ENCODE assay signal across 8 cellular contexts in the genomic region with DNA sequence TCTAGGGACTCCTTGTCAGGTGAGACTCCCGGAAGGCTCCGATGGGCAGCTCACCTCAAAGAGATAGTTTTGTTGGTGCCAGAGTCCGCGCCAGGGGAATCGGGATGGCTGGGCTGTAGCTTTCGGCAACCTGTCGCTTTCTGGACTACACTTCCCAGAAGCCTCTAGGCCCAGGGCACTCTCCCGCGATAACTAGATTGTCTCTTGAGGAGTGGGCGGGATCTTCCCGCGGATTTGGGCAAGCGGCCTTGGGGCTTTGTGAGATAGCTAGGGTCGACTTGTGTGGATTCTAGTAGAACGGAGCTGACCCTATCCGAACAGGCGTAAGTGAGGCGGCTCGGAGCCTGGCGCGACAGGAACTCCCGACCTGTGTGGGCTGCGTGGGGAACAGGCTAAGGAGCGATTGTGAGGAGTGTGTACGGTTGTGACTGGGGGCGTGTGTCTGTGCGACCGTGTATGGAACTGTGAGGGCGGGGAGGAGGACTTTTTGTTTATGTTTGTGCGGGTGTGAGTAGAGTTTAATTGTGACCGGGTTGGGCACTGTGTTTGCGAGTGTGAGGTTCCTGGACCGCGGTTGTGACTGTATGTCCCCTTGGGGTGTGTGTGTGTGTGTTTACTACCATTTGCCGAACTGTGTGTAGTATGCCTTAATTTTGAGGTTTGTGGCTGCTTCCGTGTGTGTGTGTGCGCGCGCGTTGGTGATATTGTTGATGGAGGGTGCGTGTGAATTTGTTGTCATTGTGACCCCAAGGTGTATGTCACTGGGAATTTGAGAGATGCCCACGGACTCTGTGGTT. TPM values are rescaled to one million over a fixed set of nuclear protein-coding genes. Genes with fewer than 3 reads are reported as not detected.
DNase-seq lines count a peak whose midpoint lies in the region; ATAC-seq and TF ChIP-seq lines count a peak whose summit lies in the region.

Gene ZNF345 (plus strand): TSS at position 231 of the 797 bp plus-strand sequence. CDS start 25,955 bp downstream, outside the sequence.

- H3K36me3 Mint-ChIP-seq in activated CD4-positive, alpha-beta memory T cell treated with anti-CD3 and anti-CD28 coated beads for 36 hours = peaks cover 48% of the 10 kb centered on the region

- peak; percentile 62 for DNase-seq in BJ (ENCODE audit: low read depth)
- peak; percentile 98 for DNase-seq in NCI-H748 (lab: John Stamatoyannopoulos, UW; ENCODE audit: unreplicated experiment)
- peak; percentile 92 for DNase-seq in activated CD4-positive, alpha-beta memory T cell treated with anti-CD3 and anti-CD28 coated beads for 36 hours
- peak; percentile 93 for DNase-seq in ecto neural progenitor cell (ENCODE audit: low spot score)
- DNase-seq in right lobe of liver = peak; percentile 89 to 93 (median 92)
- DNase-seq in stimulated activated CD4-positive, alpha-beta T cell treated with anti-CD3 and anti-CD28 coated beads, Interleukin-4, amount 100 ng/mL, for 1 hour = peak; percentile 76

- peaks cover 0 to 6% (median 0%) of the 10 kb centered on the region in 4 donors for H3K9me3 ChIP-seq in right lobe of liver

- POLR2A ChIA-PET in BJ (lab: Charles Lee) = interaction anchor here (1.4 kb wide), 1 partner anchor 13 kb away, joined by 9 read pairs; the partner anchor contains the start of gene ZNF790
- POLR2A ChIA-PET in activated CD4-positive, alpha-beta memory T cell treated with anti-CD3 and anti-CD28 coated beads for 36 hours (lab: Charles Lee) = interaction anchor here (0.7 to 4.0 kb wide), 13 partner anchors 12 to 929 kb away, joined by 3 to 61 read pairs (median 5); partner anchors contain the start of genes ZNF146, ZNF382, ZNF529 and ZNF540

- H3K27ac ChIP-seq in right lobe of liver = peak within 1 kb of the TSS; percentile 71 to 77 (median 77)

- under 1% methylated on average over 30 of the region's 42 CpGs for WGBS in right lobe of liver (ENCODE audit: insufficient coverage, low coverage, low lambda C conversion rate, missing lambda C conversion rate)

- H3K4me1 Mint-ChIP-seq in activated CD4-positive, alpha-beta memory T cell treated with anti-CD3 and anti-CD28 coated beads for 36 hours (ENCODE audit: low read depth) = peaks cover 12% of the 10 kb centered on the region

- no peak for TF ChIP-seq POLR2A in right lobe of liver (IDR thresholded peaks at IDR 0.05)

- no peaks in the 10 kb centered on the region for H3K27me3 Mint-ChIP-seq in activated CD4-positive, alpha-beta memory T cell treated with anti-CD3 and anti-CD28 coated beads for 36 hours

- H3K27me3 ChIP-seq in BJ (ENCODE audit: control insufficient read depth, insufficient read depth, low read length) (no peaks in the 10 kb centered on the region), right lobe of liver (no peaks in the 10 kb centered on the region)

- H3K4me3 ChIP-seq in BJ (ENCODE audit: low read depth, low read length) (peak within 1 kb of the TSS; percentile 88), right lobe of liver (peak within 1 kb of the TSS; percentile 59 to 99 (median 80))

- H3K27ac Mint-ChIP-seq in activated CD4-positive, alpha-beta memory T cell treated with anti-CD3 and anti-CD28 coated beads for 36 hours = no peak within 1 kb of the TSS

- peaks cover 23% of the 10 kb centered on the region for H3K9me3 Mint-ChIP-seq in activated CD4-positive, alpha-beta memory T cell treated with anti-CD3 and anti-CD28 coated beads for 36 hours

- H3K4me1 ChIP-seq in right lobe of liver = peaks cover 0 to 6% (median 0%) of the 10 kb centered on the region in 4 donors

- H3K36me3 ChIP-seq in BJ (ENCODE audit: control insufficient read depth, insufficient read depth, low read length) (no peaks in the 10 kb centered on the region), right lobe of liver (peaks cover 0 to 8% (median 0%) of the 10 kb centered on the region in 4 donors)

- ATAC-seq in GM19328 (IDR thresholded peaks at IDR 0.05; ENCODE audit: unreplicated experiment) = peak; percentile 62
- ATAC-seq in HG03469 (IDR thresholded peaks at IDR 0.05; ENCODE audit: unreplicated experiment) = peak; percentile 47
- ATAC-seq in right lobe of liver = peak; percentile 95

- intact Hi-C loops in activated CD4-positive, alpha-beta memory T cell treated with anti-CD3 and anti-CD28 coated beads for 36 hours (cut with micrococcal nuclease) = loop anchor here (1.0 to 10.0 kb wide), 10 partner anchors 13 to 616 kb away; partner anchors contain the start of genes ZFP14, ZNF260, ZNF382 and ZNF383
- intact Hi-C loops in right lobe of liver (cut with DNase I) = no loop called here

- TF ChIP-seq CTCF in BJ (IDR thresholded peaks at IDR 0.05; ENCODE audit: insufficient read depth, low read depth, low read length) (no peak), right lobe of liver (IDR thresholded peaks at IDR 0.05) (no peak)

- CTCF ChIA-PET in BJ (lab: Yijun Ruan, JAX) = interaction anchor here (1.0 kb wide), 1 partner anchor 9 kb away, joined by 3 read pairs; no protein-coding TSS in a partner anchor
- CTCF ChIA-PET in activated CD4-positive, alpha-beta memory T cell treated with anti-CD3 and anti-CD28 coated beads for 36 hours (lab: Charles Lee) = interaction anchor here (0.6 to 2.1 kb wide), 5 partner anchors 11 to 122 kb away, joined by 3 to 6 read pairs (median 3); partner anchors contain the start of genes ZNF568, ZNF790 and ZNF829

- H3K4me3 Mint-ChIP-seq in activated CD4-positive, alpha-beta memory T cell treated with anti-CD3 and anti-CD28 coated beads for 36 hours = no peak within 1 kb of the TSS

RNA-seq across cellular contexts. Expression of gene ZNF345, which starts in this region (rescaled TPM):
- polyA plus RNA-seq in BJ (2011; rRNA removed) = 1.3 TPM in 2 replicates
- polyA minus RNA-seq in BJ (2011; rRNA and poly(A)+ RNA removed) = 1.4 and 2.6 TPM in 2 replicates
- 1 to 10 TPM; 3.8 to 4.2 TPM for total RNA-seq in activated CD4-positive, alpha-beta memory T cell treated with anti-CD3 and anti-CD28 coated beads for 36 hours
- total RNA-seq in right lobe of liver = 1 to 10 TPM in 4 of 6 experiments, under 1 TPM in 2; 0.56 to 2.4 (median 1.5) TPM

Comparison
In these comparisons a context has a peak if more than half of its experiments do, and no peak if none do; other contexts are left out.
1. Peak in every context shown above with its lines: DNase-seq, ATAC-seq, H3K4me3 ChIP-seq and H3K27ac ChIP-seq.